In the genomic region with DNA sequence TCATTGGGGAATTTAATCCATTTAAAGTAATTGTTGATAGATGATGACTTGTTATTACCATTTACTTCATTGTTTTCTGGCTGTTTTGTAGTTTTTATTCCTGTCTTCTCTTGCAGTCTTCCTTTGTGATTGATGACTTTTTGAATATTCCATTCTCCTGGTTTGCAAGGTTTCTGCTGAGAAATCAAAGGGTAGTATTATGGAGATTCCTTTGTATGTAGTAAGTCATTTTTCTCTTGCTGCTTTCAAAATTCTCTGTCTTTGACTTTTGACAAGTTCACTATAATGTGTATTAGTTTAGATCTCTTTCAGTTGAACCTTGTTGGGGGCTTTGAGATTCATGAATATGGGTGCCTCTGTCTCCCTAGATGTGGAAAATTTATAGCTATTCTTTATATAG, we compare ENCODE assay signal across 35 cellular contexts. TPM values are rescaled to one million over a fixed set of nuclear protein-coding genes. Genes with fewer than 3 reads are reported as not detected.
"Had no signal": no experiment of that assay in that cellular context is flagged by ENCODE, and none has a peak within 500 bp of the region (broad histone marks: within the 10 kb centered on the region; RNA-seq: fewer than 3 reads in every experiment).

No MANE protein-coding gene starts in this region.

- H3K27ac ChIP-seq: adrenal gland, KMS-11, Peyer's patch, SJSA1 had no signal

- H3K4me1 Mint-ChIP-seq: activated T-helper 17 cell treated with anti-CD3 and anti-CD28 coated beads, Interleukin-2, amount 50 U/mL, for 72 hours had no signal

- H3K27me3 Mint-ChIP-seq: activated CD4-positive, alpha-beta T cell treated with anti-CD3 and anti-CD28 coated beads, Interleukin-2, amount 10 ng/mL, durations not matched to agents 24 days and 14 days; activated CD8-positive, alpha-beta T cell treated with anti-CD3 and anti-CD28 coated beads for 36 hours; activated naive CD8-positive, alpha-beta T cell treated with anti-CD3 and anti-CD28 coated beads, Interleukin-2, amount 10 ng/mL, durations not matched to agents 7 days and 5 days; activated T-helper 17 cell treated with anti-CD3 and anti-CD28 coated beads, Interleukin-2, amount 50 U/mL, for 72 hours; brain had no signal

- H3K4me1 ChIP-seq: adrenal gland, Peyer's patch, SJSA1 had no signal

- H3K9ac ChIP-seq: KMS-11, SK-N-SH had no signal

- H3K27me3 ChIP-seq: adrenal gland, Peyer's patch, SJSA1 had no signal

- H3K36me3 ChIP-seq: adrenal gland had no signal

- H3K4me3 ChIP-seq: adrenal gland, Peyer's patch, SJSA1 had no signal

- H3K4me3 Mint-ChIP-seq: activated CD4-positive, alpha-beta T cell treated with anti-CD3 and anti-CD28 coated beads, Interleukin-2, amount 10 ng/mL, durations not matched to agents 24 days and 14 days; activated CD8-positive, alpha-beta T cell treated with anti-CD3 and anti-CD28 coated beads for 36 hours; activated naive CD8-positive, alpha-beta T cell treated with anti-CD3 and anti-CD28 coated beads, Interleukin-2, amount 10 ng/mL, durations not matched to agents 7 days and 5 days; activated T-cell treated with anti-CD3 and anti-CD28 coated beads, Interleukin-2, amount 50 U/mL, for 72 hours; activated T-helper 17 cell treated with anti-CD3 and anti-CD28 coated beads, Interleukin-2, amount 50 U/mL, for 72 hours; T-helper 1 cell treated with Interleukin-12 subunit alpha and Interleukin-12 subunit beta and Interleukin-4 antibody, amounts not matched to agents 30 μg/mL and 1 μg/mL, for 36 hours; T-helper 2 cell treated with Interferon-gamma antibody and Interleukin-4, amounts not matched to agents 5 μg/mL and 100 μg/mL, for 36 hours had no signal

- ATAC-seq: activated CD8-positive, alpha-beta T cell treated with anti-CD3 and anti-CD28 coated beads for 36 hours; activated T-cell treated with anti-CD3 and anti-CD28 coated beads, Interleukin-2, amount 50 U/mL, for 72 hours; activated T-helper 17 cell treated with anti-CD3 and anti-CD28 coated beads, Interleukin-2, amount 50 U/mL, for 72 hours; PC-3 had no signal

- DNase-seq: activated CD4-positive, alpha-beta T cell treated with anti-CD3 and anti-CD28 coated beads, Interleukin-2, amount 10 ng/mL, durations not matched to agents 24 days and 14 days; activated CD4-positive, alpha-beta T cell treated with anti-CD3 and anti-CD28 coated beads, Interleukin-2, amount 50 U/mL, for 4 hours; activated CD8-positive, alpha-beta T cell treated with anti-CD3 and anti-CD28 coated beads for 36 hours; activated effector memory CD4-positive, alpha-beta T cell treated with anti-CD3 and anti-CD28 coated beads, Interleukin-2, amount 50 U/mL, for 16 hours; activated naive CD4-positive, alpha-beta T cell; activated naive CD4-positive, alpha-beta T cell treated with anti-CD3 and anti-CD28 coated beads, Interleukin-2, amount 50 U/mL, for 16 hours; activated naive CD8-positive, alpha-beta T cell treated with anti-CD3 and anti-CD28 coated beads, Interleukin-2, amount 10 ng/mL, durations not matched to agents 7 days and 5 days; activated T-cell treated with anti-CD3 and anti-CD28 coated beads, Interleukin-2, amount 50 U/mL, for 1 hour; activated T-cell treated with anti-CD3 and anti-CD28 coated beads, Interleukin-2, amount 50 U/mL, for 72 hours; adrenal gland; anterior cingulate cortex; caudate nucleus; MM.1S; MV-4-11; NCI-H1092; NCI-H1436 treated with DMSO at 0.1 percent for 48 hours; NCI-H1694 treated with DMSO at 0.1 percent for 48 hours; NCI-H2029; NCI-H2107; NCI-H2171; NCI-H510A; NCI-H526; NCI-H748 treated with DMSO at 0.1 percent for 48 hours; NK-92 treated with Interleukin-12 subunit alpha and Interleukin-12 subunit beta, amount 100 ng/mL, for 24 hours; PC-3; Peyer's patch; RPMI8226; SHP77 treated with DMSO at 0.1 percent for 48 hours; SK-N-SH had no signal

- H3K4me2 ChIP-seq: KMS-11, SK-N-SH had no signal

- H3K27ac Mint-ChIP-seq: activated CD4-positive, alpha-beta T cell treated with anti-CD3 and anti-CD28 coated beads, Interleukin-2, amount 10 ng/mL, durations not matched to agents 24 days and 14 days; activated CD8-positive, alpha-beta T cell treated with anti-CD3 and anti-CD28 coated beads for 36 hours; activated naive CD8-positive, alpha-beta T cell treated with anti-CD3 and anti-CD28 coated beads, Interleukin-2, amount 10 ng/mL, durations not matched to agents 7 days and 5 days; activated T-cell treated with anti-CD3 and anti-CD28 coated beads, Interleukin-2, amount 50 U/mL, for 72 hours; activated T-helper 17 cell treated with anti-CD3 and anti-CD28 coated beads, Interleukin-2, amount 50 U/mL, for 72 hours; brain; T-helper 1 cell treated with Interleukin-12 subunit alpha and Interleukin-12 subunit beta and Interleukin-4 antibody, amounts not matched to agents 30 μg/mL and 1 μg/mL, for 36 hours; T-helper 2 cell treated with Interferon-gamma antibody and Interleukin-4, amounts not matched to agents 5 μg/mL and 100 μg/mL, for 36 hours had no signal

RNA-seq across cellular contexts. Expression of a gene that starts 32.8 kb away (rescaled TPM):
- total RNA-seq: activated CD4-positive, alpha-beta T cell treated with anti-CD3 and anti-CD28 coated beads, Interleukin-2, amount 10 ng/mL, durations not matched to agents 24 days and 14 days had no signal
